9 cellular contexts compared by ENCODE assay signal in the genomic region with DNA sequence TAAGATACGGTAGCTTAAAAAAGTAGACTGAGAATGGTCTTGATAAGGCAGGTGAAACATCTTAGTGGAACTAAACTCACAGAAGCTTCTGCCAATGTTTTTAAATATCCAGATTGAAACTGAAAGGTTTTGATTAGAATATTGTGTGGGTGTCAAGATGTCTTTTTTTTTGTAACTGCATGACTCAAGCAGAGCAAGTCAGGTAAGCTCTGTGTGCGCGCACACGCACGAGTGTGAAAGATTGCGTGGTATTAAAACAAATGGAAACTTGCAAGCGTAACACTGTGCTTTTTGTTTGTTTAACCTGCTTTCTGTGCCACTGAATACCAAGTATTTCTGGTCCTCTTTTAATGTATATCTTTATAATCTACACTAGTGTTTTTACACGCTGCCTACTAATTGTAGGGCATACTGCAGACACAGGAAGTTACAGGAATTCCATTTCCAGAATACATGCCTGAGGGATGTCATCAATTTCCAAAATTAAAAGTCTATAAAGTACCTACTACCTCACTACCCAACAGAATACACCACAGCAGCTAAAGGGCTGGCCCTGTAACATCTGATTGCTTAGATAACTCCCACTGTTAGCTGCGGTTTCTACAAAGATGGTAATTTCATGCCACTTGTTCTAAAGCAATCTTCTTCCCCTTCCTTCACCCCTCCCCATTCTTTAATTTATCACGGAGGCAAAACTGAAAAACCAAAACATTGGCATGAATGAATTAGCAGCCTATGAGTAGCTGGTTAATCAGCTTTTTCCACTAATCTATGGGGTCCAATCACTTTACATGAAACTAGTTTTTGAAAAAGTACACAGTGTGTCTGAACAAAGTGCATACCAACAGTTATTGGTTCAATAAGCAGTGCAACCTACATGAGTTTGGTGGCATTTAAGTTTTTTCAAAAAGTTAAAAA.
DNase-seq lines count a peak whose midpoint lies in the region; ATAC-seq lines count a peak whose summit lies in the region.
"Had no signal": no experiment of that assay in that cellular context is flagged by ENCODE, and none has a peak within 500 bp of the region (broad histone marks: within the 10 kb centered on the region; RNA-seq: fewer than 3 reads in every experiment).

No MANE protein-coding gene starts in this region.

- H3K27ac Mint-ChIP-seq in activated naive CD4-positive, alpha-beta T cell treated with anti-CD3 and anti-CD28 coated beads, Interleukin-2, amount 50 U/mL, for 24 hours = peak overlapping the region; percentile 92

- no peak overlapping the region for H3K4me3 ChIP-seq in Jurkat, Clone E6-1 (ENCODE audit: low read length)

- peaks cover 3% of the 10 kb centered on the region for H3K36me3 Mint-ChIP-seq in activated naive CD4-positive, alpha-beta T cell treated with anti-CD3 and anti-CD28 coated beads, Interleukin-2, amount 50 U/mL, for 24 hours

- peak; percentile 33 for ATAC-seq in GM19468 (IDR thresholded peaks at IDR 0.05; ENCODE audit: extremely low read depth, unreplicated experiment)

- H3K4me1 Mint-ChIP-seq in activated naive CD4-positive, alpha-beta T cell treated with anti-CD3 and anti-CD28 coated beads, Interleukin-2, amount 50 U/mL, for 24 hours = peaks cover 66% of the 10 kb centered on the region

- peak overlapping the region; percentile 51 for H3K4me3 Mint-ChIP-seq in activated naive CD4-positive, alpha-beta T cell treated with anti-CD3 and anti-CD28 coated beads, Interleukin-2, amount 50 U/mL, for 24 hours

- H3K27me3 Mint-ChIP-seq in activated naive CD4-positive, alpha-beta T cell treated with anti-CD3 and anti-CD28 coated beads, Interleukin-2, amount 50 U/mL, for 24 hours = no peaks in the 10 kb centered on the region

- H3K9me3 Mint-ChIP-seq in activated naive CD4-positive, alpha-beta T cell treated with anti-CD3 and anti-CD28 coated beads, Interleukin-2, amount 50 U/mL, for 24 hours = no peaks in the 10 kb centered on the region

- DNase-seq in Jurkat, Clone E6-1 (ENCODE audit: low read depth, low spot score) = peak; percentile 82
- peak in 2 of 3 experiments; percentile 32 to 34 for DNase-seq in stimulated activated CD4-positive, alpha-beta T cell treated with anti-CD3 and anti-CD28 coated beads, TNF-alpha, amount 100 ng/mL, for 4 hours (ENCODE audit: low read depth in 3 of 3)
- DNase-seq in SKM-1 treated with dmso at 0.1 percent for 144 hours (lab: John Stamatoyannopoulos, UW; ENCODE audit: unreplicated experiment) (no peak), glomerular visceral epithelial cell (ENCODE audit: extremely low spot score) (no peak), anterior cingulate cortex (lab: John Stamatoyannopoulos, UW) (no peak), inferior parietal cortex (ENCODE audit: extremely low spot score) (no peak)
- DNase-seq: kidney had no signal

Comparison
In these comparisons a context has a peak if more than half of its experiments do, and no peak if none do; other contexts are left out.
1. DNase-seq: peak in Jurkat, Clone E6-1 (single experiment) and stimulated activated CD4-positive, alpha-beta T cell treated with anti-CD3 and anti-CD28 coated beads, TNF-alpha, amount 100 ng/mL, for 4 hours (2 of 3); none in SKM-1 treated with dmso at 0.1 percent for 144 hours (single experiment), glomerular visceral epithelial cell (single experiment), anterior cingulate cortex (0 of 58) and inferior parietal cortex (single experiment).